1 cellular context compared by ENCODE assay signal in genomic region chr17:74742153-74742515, GRCh38.
TF ChIP-seq lines count a peak whose summit lies in the region.

No MANE protein-coding gene starts in this region.

TF ChIP-seq in HepG2, 621 proteins besides CTCF, POLR2A, EP300 and RAD21 (continued from another document):
- no peak for TF ChIP-seq ZNF512B (CRISPR knock-in tag; IDR thresholded peaks at IDR 0.05; ENCODE audit: borderline replicate concordance)
- TF ChIP-seq ZNF317 (CRISPR knock-in tag; IDR thresholded peaks at IDR 0.05): no peak
- no peak for TF ChIP-seq THRA (CRISPR knock-in tag; IDR thresholded peaks at IDR 0.05; ENCODE audit: borderline replicate concordance)
- no peak for TF ChIP-seq HOXA5 (CRISPR knock-in tag; IDR thresholded peaks at IDR 0.05)
- no peak for TF ChIP-seq PRDM15 (CRISPR knock-in tag; IDR thresholded peaks at IDR 0.05)
- TF ChIP-seq SIN3A (IDR thresholded peaks at IDR 0.05; ENCODE audit: borderline replicate concordance, low read depth, low read length): no peak
- TF ChIP-seq RFX3 (CRISPR knock-in tag; IDR thresholded peaks at IDR 0.05): no peak
- TF ChIP-seq ATF3 (CRISPR knock-in tag; IDR thresholded peaks at IDR 0.05): no peak
- no peak for TF ChIP-seq SMARCE1 (IDR thresholded peaks at IDR 0.05; ENCODE audit: borderline replicate concordance)
- no peak for TF ChIP-seq CHCHD3 (CRISPR knock-in tag; IDR thresholded peaks at IDR 0.05)
- TF ChIP-seq ZNF350 (CRISPR knock-in tag; IDR thresholded peaks at IDR 0.05; ENCODE audit: borderline replicate concordance, low read depth): no peak
- TF ChIP-seq ZNF30 (CRISPR knock-in tag; IDR thresholded peaks at IDR 0.05): no peak
- no peak for TF ChIP-seq HNRNPL (IDR thresholded peaks at IDR 0.05; ENCODE audit: low read depth, low read length)
